ENCODE assay signal across 9 cellular contexts in genomic region chr1:236686815-236687160, GRCh38. TPM values are rescaled to one million over a fixed set of nuclear protein-coding genes. Genes with fewer than 3 reads are reported as not detected.
A peak's percentile ranks its signal among the peaks of the same experiment; 100 is the strongest.
DNase-seq lines count a peak whose midpoint lies in the region; ATAC-seq, FAIRE-seq and TF ChIP-seq lines count a peak whose summit lies in the region.
"Had no signal": no experiment of that assay in that cellular context is flagged by ENCODE, and none has a peak within 500 bp of the region (broad histone marks: within the 10 kb centered on the region; RNA-seq: fewer than 3 reads in every experiment).

No MANE protein-coding gene starts in this region.

- CTCF ChIA-PET in activated CD8-positive, alpha-beta T cell treated with anti-CD3 and anti-CD28 coated beads, Interleukin-2, amount 10 ng/mL, durations not matched to agents 7 days and 5 days (lab: Charles Lee), result no interaction called here
- CTCF ChIA-PET in activated CD8-positive, alpha-beta T cell treated with anti-CD3 and anti-CD28 coated beads for 36 hours (lab: Charles Lee), result interaction anchor here (0.9 kb wide), 1 partner anchor 73 kb away, joined by 3 read pairs; no protein-coding TSS in a partner anchor
- CTCF ChIA-PET in GM12878 (lab: Yijun Ruan, JAX), result no interaction called here

- H3K27me3 Mint-ChIP-seq in activated CD8-positive, alpha-beta T cell treated with anti-CD3 and anti-CD28 coated beads, Interleukin-2, amount 10 ng/mL, durations not matched to agents 7 days and 5 days (ENCODE audit: low read depth), result peaks cover 44% of the 10 kb centered on the region
- peaks cover 39% of the 10 kb centered on the region for H3K27me3 Mint-ChIP-seq in activated CD8-positive, alpha-beta T cell treated with anti-CD3 and anti-CD28 coated beads for 36 hours

- POLR2A ChIA-PET in activated CD8-positive, alpha-beta T cell treated with anti-CD3 and anti-CD28 coated beads, Interleukin-2, amount 10 ng/mL, durations not matched to agents 7 days and 5 days (lab: Charles Lee), result no interaction called here
- POLR2A ChIA-PET in activated CD8-positive, alpha-beta T cell treated with anti-CD3 and anti-CD28 coated beads for 36 hours (lab: Charles Lee), result no interaction called here
- POLR2A ChIA-PET in GM12878 (lab: Charles Lee), result no interaction called here

- WGBS in GM12878 (ENCODE audit: insufficient coverage, insufficient replicate concordance, low lambda C conversion rate, missing lambda C conversion rate), result 80% methylated on average over 21 of the region's 31 CpGs

- no peak for TF ChIP-seq CTCF in activated CD8-positive, alpha-beta T cell treated with anti-CD3 and anti-CD28 coated beads for 36 hours (IDR thresholded peaks at IDR 0.05)
- TF ChIP-seq CTCF in GM12878 (IDR thresholded peaks at IDR 0.05 in 2 of 3, conservative IDR thresholded peaks at IDR 0.05 in 1 of 3; ENCODE audit: control insufficient read depth in 2 of 3, extremely low read depth in 1 of 3, insufficient read depth in 1 of 3, low read depth in 3 of 3, low read length in 3 of 3), result no peak
- TF ChIP-seq CTCF in thoracic aorta (IDR thresholded peaks at IDR 0.05), result no peak
- no peak for TF ChIP-seq CTCF in GM10266 (IDR thresholded peaks at IDR 0.05; ENCODE audit: control insufficient read depth, insufficient read depth, low read depth, missing control alignments)

- intact Hi-C loops in activated CD8-positive, alpha-beta T cell treated with anti-CD3 and anti-CD28 coated beads for 36 hours (cut with micrococcal nuclease), result no loop called here
- intact Hi-C loops in GM12878 (cut with micrococcal nuclease; ENCODE audit: unreplicated experiment), result no loop called here

- H3K9ac ChIP-seq in GM12878 (ENCODE audit: control insufficient read depth, insufficient read depth, low read length), result no peak overlapping the region

- H3K4me3 Mint-ChIP-seq in activated CD8-positive, alpha-beta T cell treated with anti-CD3 and anti-CD28 coated beads, Interleukin-2, amount 10 ng/mL, durations not matched to agents 7 days and 5 days, result peak overlapping the region; percentile 30
- no peak overlapping the region for H3K4me3 Mint-ChIP-seq in activated CD8-positive, alpha-beta T cell treated with anti-CD3 and anti-CD28 coated beads for 36 hours

- H3K4me3 ChIP-seq in GM12878 (no peak overlapping the region), thoracic aorta (peak overlapping the region; percentile 94)

- peaks cover 12% of the 10 kb centered on the region for H3K4me1 Mint-ChIP-seq in activated CD8-positive, alpha-beta T cell treated with anti-CD3 and anti-CD28 coated beads, Interleukin-2, amount 10 ng/mL, durations not matched to agents 7 days and 5 days (ENCODE audit: low read depth)
- peaks cover 15% of the 10 kb centered on the region for H3K4me1 Mint-ChIP-seq in activated CD8-positive, alpha-beta T cell treated with anti-CD3 and anti-CD28 coated beads for 36 hours (ENCODE audit: low read depth)

- no peak for TF ChIP-seq EP300 in GM12878 (IDR thresholded peaks at IDR 0.05; ENCODE audit: borderline replicate concordance in 1 of 2, control insufficient read depth in 1 of 2, low read depth in 2 of 2, low read length in 2 of 2)

- H3K27ac Mint-ChIP-seq in activated CD8-positive, alpha-beta T cell treated with anti-CD3 and anti-CD28 coated beads, Interleukin-2, amount 10 ng/mL, durations not matched to agents 7 days and 5 days, result no peak overlapping the region
- H3K27ac Mint-ChIP-seq in activated CD8-positive, alpha-beta T cell treated with anti-CD3 and anti-CD28 coated beads for 36 hours, result no peak overlapping the region

- RAD21 ChIA-PET in GM12878 (lab: Charles Lee; ENCODE audit: unreplicated experiment), result no interaction called here

- H3K79me2 ChIP-seq in GM12878 (ENCODE audit: control insufficient read depth, insufficient read depth, low read length), result no peaks in the 10 kb centered on the region

- H3K4me2 ChIP-seq in GM12878 (ENCODE audit: control insufficient read depth, insufficient read depth), result 0 out of 2 replicates have a peak overlapping the region, but pooled peaks have one; percentile 33

- H3K27me3 ChIP-seq in GM12878 (replicated peaks in 1 of 2; ENCODE audit: control insufficient read depth in 2 of 2, insufficient read depth in 2 of 2, low read length in 1 of 2), result peaks cover 2 to 3% of the 10 kb centered on the region in 2 experiments; a peak in 2 of 4 replicates
- H3K27me3 ChIP-seq in thoracic aorta (replicated peaks; ENCODE audit: insufficient read depth), result no peaks in the 10 kb centered on the region

- no peak overlapping the region for H3K27ac ChIP-seq in GM12878 (ENCODE audit: control insufficient read depth, insufficient read depth)
- peak overlapping the region; percentile 86 to 87 for H3K27ac ChIP-seq in thoracic aorta
- H3K27ac ChIP-seq: C4-2B had no signal

- no peaks in the 10 kb centered on the region for H4K20me1 ChIP-seq in GM12878 (ENCODE audit: control insufficient read depth, insufficient read depth)

- SMC1A ChIA-PET in GM12878 (lab: Charles Lee; ENCODE audit: uncharacterized antibody, unreplicated experiment), result no interaction called here

- FAIRE-seq in GM12878 (lab: Jason Lieb, UNC), result no peak

- H3K4me1 ChIP-seq in GM12878 (ENCODE audit: control insufficient read depth, insufficient read depth, low read length), result no peaks in the 10 kb centered on the region
- peaks cover 2 to 28% of the 10 kb centered on the region in 2 donors for H3K4me1 ChIP-seq in thoracic aorta (ENCODE audit: control insufficient read depth in 1 of 2, low read depth in 2 of 2)

- no TSS peak for BruUV-seq in GM12878 (replicated peaks; lab: Mats Ljungman, UMichigan)

- no peaks in the 10 kb centered on the region for H3K36me3 Mint-ChIP-seq in activated CD8-positive, alpha-beta T cell treated with anti-CD3 and anti-CD28 coated beads, Interleukin-2, amount 10 ng/mL, durations not matched to agents 7 days and 5 days (ENCODE audit: low read depth)
- H3K36me3 Mint-ChIP-seq in activated CD8-positive, alpha-beta T cell treated with anti-CD3 and anti-CD28 coated beads for 36 hours (ENCODE audit: low read depth), result no peaks in the 10 kb centered on the region

- H2AFZ ChIP-seq in GM12878 (ENCODE audit: control insufficient read depth, low read depth, low read length), result no peak overlapping the region; the same call in 1 of the 2 replicates

- H3K9me3 Mint-ChIP-seq in activated CD8-positive, alpha-beta T cell treated with anti-CD3 and anti-CD28 coated beads, Interleukin-2, amount 10 ng/mL, durations not matched to agents 7 days and 5 days (ENCODE audit: insufficient read depth), result no peaks in the 10 kb centered on the region
- peaks cover 3% of the 10 kb centered on the region for H3K9me3 Mint-ChIP-seq in activated CD8-positive, alpha-beta T cell treated with anti-CD3 and anti-CD28 coated beads for 36 hours

- ATAC-seq in activated CD8-positive, alpha-beta T cell treated with anti-CD3 and anti-CD28 coated beads, Interleukin-2, amount 10 ng/mL, durations not matched to agents 7 days and 5 days, result no peak
- no peak for ATAC-seq in activated CD8-positive, alpha-beta T cell treated with anti-CD3 and anti-CD28 coated beads for 36 hours
- ATAC-seq in GM12878 (no peak), thoracic aorta (ENCODE audit: insufficient number of reproducible peaks, low FRiP score, low read depth) (no peak)

- H3K36me3 ChIP-seq in GM12878 (ENCODE audit: control insufficient read depth in 2 of 2, insufficient read depth in 2 of 2, low read length in 1 of 2) (no peaks in the 10 kb centered on the region), thoracic aorta (no peaks in the 10 kb centered on the region)

- no peak for DNase-seq in activated CD8-positive, alpha-beta T cell treated with anti-CD3 and anti-CD28 coated beads, Interleukin-2, amount 10 ng/mL, durations not matched to agents 7 days and 5 days
- DNase-seq in activated CD8-positive, alpha-beta T cell treated with anti-CD3 and anti-CD28 coated beads for 36 hours, result no peak
- no peak for DNase-seq in GM12878 (ENCODE audit: low read depth, low spot score)
- DNase-seq in left kidney (ENCODE audit: low read depth, low spot score), result peak; percentile 39
- no peak for DNase-seq in thoracic aorta (ENCODE audit: low spot score)
- DNase-seq in RPMI8226, result no peak
- DNase-seq in GM10266 (ENCODE audit: extremely low spot score), result no peak
- no peak for DNase-seq in cortex of kidney (lab: John Stamatoyannopoulos, UW)

- in situ Hi-C loops in GM12878 (cut with MboI), result no loop called here

- TF ChIP-seq RAD21 in GM12878 (IDR thresholded peaks at IDR 0.05; ENCODE audit: insufficient read depth, low read depth, low read length), result no peak

- H3K9me3 ChIP-seq in GM12878 (replicated peaks; ENCODE audit: control insufficient read depth, insufficient read depth, low read length) (no peaks in the 10 kb centered on the region), thoracic aorta (no peaks in the 10 kb centered on the region)

- no peak for TF ChIP-seq POLR2A in GM12878 (IDR thresholded peaks at IDR 0.05; ENCODE audit: low read depth, low read length)

RNA-seq across cellular contexts. Expression of gene ACTN2, which starts 0.5 kb away (rescaled TPM):
- total RNA-seq in activated CD8-positive, alpha-beta T cell treated with anti-CD3 and anti-CD28 coated beads, Interleukin-2, amount 10 ng/mL, durations not matched to agents 7 days and 5 days, result not detected
- total RNA-seq in activated CD8-positive, alpha-beta T cell treated with anti-CD3 and anti-CD28 coated beads for 36 hours, result under 1 TPM; 0.11 to 0.18 TPM
- not detected in 2 replicates for total RNA-seq in GM12878 (2013; cell fraction: nucleolus; rRNA removed)
- total RNA-seq in GM12878 (2014; rRNA removed), result not detected in 2 replicates
- total RNA-seq in GM12878 (2014; rRNA removed; fragmentation: Illumina TruSeq; extraction: Trizol), result not detected in 2 replicates
- not detected in 2 replicates for total RNA-seq in GM12878 (2021)
- not detected for polyA plus RNA-seq in GM12878 (2011; ENCODE audit: low read depth)
- polyA plus RNA-seq in GM12878 (2011; rRNA removed), result not detected in 2 replicates
- polyA plus RNA-seq in GM12878 (2011; cell fraction: cytosol; rRNA removed), result not detected in 2 replicates
- polyA plus RNA-seq in GM12878 (2011; cell fraction: nucleus; rRNA removed), result 0.10 TPM in 1 of 2 replicates, not detected in the other
- polyA plus RNA-seq in GM12878 (2012), result not detected in 2 replicates
- not detected in 2 replicates for polyA plus RNA-seq in GM12878 (2014; fragmentation: Illumina TruSeq; extraction: Trizol)
- polyA plus RNA-seq in GM12878 (2014; fragmentation: Nextera tagmentation; extraction: Ambion mirVana), result not detected
- not detected in 2 replicates for polyA plus RNA-seq in GM12878 (2014; rRNA removed)
- under 1 TPM in 1 of 2 experiments, not detected in 1; 0.10 TPM for polyA plus RNA-seq in GM12878 (2016; fragmentation: Nextera tagmentation; extraction: Ambion mirVana)
- polyA minus RNA-seq in GM12878 (2011; rRNA and poly(A)+ RNA removed), result not detected in 2 replicates
- polyA minus RNA-seq in GM12878 (2011; cell fraction: cytosol; rRNA and poly(A)+ RNA removed), result not detected in 2 replicates
- not detected in 2 replicates for polyA minus RNA-seq in GM12878 (2011; cell fraction: nucleus; rRNA and poly(A)+ RNA removed)
- total RNA-seq in thoracic aorta, result 10 to 100 TPM; 32.2 to 52.9 TPM

Comparison
In these comparisons a context has a peak if more than half of its experiments do, and no peak if none do; other contexts are left out.
1. RNA of gene ACTN2, which starts 0.5 kb away (total RNA-seq): 32.2 to 52.9 TPM in thoracic aorta; 0.11 to 0.18 TPM in activated CD8-positive, alpha-beta T cell treated with anti-CD3 and anti-CD28 coated beads for 36 hours, not detected in activated CD8-positive, alpha-beta T cell treated with anti-CD3 and anti-CD28 coated beads, Interleukin-2, amount 10 ng/mL, durations not matched to agents 7 days and 5 days and not detected in GM12878; every median in the first group is over 10 times any median in the second.